Comparison of ENCODE assay signal across 9 cellular contexts in the genomic region with DNA sequence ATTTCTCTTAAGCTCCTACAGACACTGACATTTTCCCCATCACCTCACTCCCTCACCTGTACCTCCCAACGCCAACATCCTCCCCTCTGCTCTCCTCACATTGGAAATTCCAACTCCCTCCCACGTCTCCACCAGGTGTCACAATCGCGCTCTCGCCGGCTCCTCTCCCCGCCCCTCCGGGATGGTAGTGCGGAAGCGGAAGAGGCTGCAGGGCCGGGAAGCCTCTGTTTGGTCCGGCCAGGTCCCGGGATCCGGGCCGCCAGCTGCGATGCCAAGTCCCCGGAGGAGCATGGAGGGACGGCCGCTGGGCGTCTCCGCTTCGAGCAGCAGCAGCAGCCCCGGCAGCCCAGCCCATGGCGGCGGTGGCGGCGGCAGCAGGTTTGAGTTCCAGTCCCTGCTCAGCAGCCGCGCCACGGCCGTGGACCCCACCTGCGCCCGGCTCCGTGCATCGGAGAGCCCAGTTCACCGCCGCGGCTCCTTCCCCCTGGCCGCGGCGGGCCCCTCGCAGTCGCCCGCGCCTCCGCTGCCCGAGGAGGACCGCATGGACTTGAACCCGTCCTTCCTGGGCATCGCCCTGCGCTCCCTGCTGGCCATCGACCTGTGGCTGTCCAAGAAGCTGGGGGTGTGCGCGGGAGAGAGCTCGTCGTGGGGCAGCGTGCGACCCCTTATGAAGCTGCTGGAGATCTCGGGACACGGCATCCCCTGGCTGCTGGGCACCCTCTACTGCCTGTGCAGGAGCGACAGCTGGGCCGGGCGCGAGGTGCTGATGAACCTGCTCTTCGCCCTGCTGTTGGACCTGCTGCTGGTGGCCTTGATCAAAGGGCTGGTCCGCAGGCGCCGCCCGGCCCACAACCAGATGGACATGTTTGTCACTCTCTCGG. TPM values are rescaled to one million over a fixed set of nuclear protein-coding genes. Genes with fewer than 3 reads are reported as not detected.
DNase-seq lines count a peak whose midpoint lies in the region; ATAC-seq, FAIRE-seq and TF ChIP-seq lines count a peak whose summit lies in the region.
"Had no signal": no experiment of that assay in that cellular context is flagged by ENCODE, and none has a peak within 500 bp of the region (broad histone marks: within the 10 kb centered on the region; RNA-seq: fewer than 3 reads in every experiment).

Gene PLPP6 (plus strand): TSS at position 187 of the 881 bp plus-strand sequence. CDS start 82 bp downstream, at position 269.

- FAIRE-seq in kidney (lab: Jason Lieb, UNC) = peak; percentile 54
- FAIRE-seq: TTC549 had no signal

- no peaks in the 10 kb centered on the region for H3K36me3 ChIP-seq in kidney (ENCODE audit: control insufficient read depth in 1 of 2, insufficient read depth in 2 of 2, low read length in 2 of 2)

- peak within 1 kb of the TSS; percentile 61 to 79 for H3K27ac ChIP-seq in kidney (ENCODE audit: low read depth in 2 of 2, low read length in 2 of 2)

- no peaks in the 10 kb centered on the region for H3K9me3 ChIP-seq in kidney (ENCODE audit: control insufficient read depth in 1 of 2, low read length in 2 of 2)

- peak within 1 kb of the TSS; percentile 39 to 42 for H3K9ac ChIP-seq in kidney (ENCODE audit: low read length in 2 of 2)

- H3K4me1 ChIP-seq in kidney (ENCODE audit: control insufficient read depth in 1 of 2, insufficient read depth in 1 of 2, low read depth in 1 of 2, low read length in 2 of 2) = peaks cover 13 to 17% of the 10 kb centered on the region in 2 donors

- intact Hi-C loops in kidney (cut with DNase I) = no loop called here

- peak; percentile 74 for TF ChIP-seq CTCF in kidney (IDR thresholded peaks at IDR 0.05; ENCODE audit: borderline replicate concordance, extremely low read depth, insufficient read depth)

- peak within 1 kb of the TSS; percentile 74 to 75 for H3K4me3 ChIP-seq in kidney (ENCODE audit: low read length in 2 of 2)

- peak; percentile 89 for ATAC-seq in GM18909 (IDR thresholded peaks at IDR 0.05; ENCODE audit: poor library complexity, unreplicated experiment)
- peak; percentile 84 for ATAC-seq in HG03135 (IDR thresholded peaks at IDR 0.05; ENCODE audit: unreplicated experiment)
- peak; percentile 77 to 81 for ATAC-seq in activated CD4-positive, CD25-positive, alpha-beta regulatory T cell treated with anti-CD3 and anti-CD28 coated beads, Interleukin-2, amount 50 U/mL, for 24 hours

- DNase-seq in AG20443 (ENCODE audit: low spot score) (peak; percentile 94), NCI-H2227 (lab: John Stamatoyannopoulos, UW; ENCODE audit: unreplicated experiment) (peak; percentile 91), cerebellum (ENCODE audit: low spot score) (peak; percentile 90), kidney (peak; percentile 95)
- DNase-seq in stimulated activated CD4-positive, alpha-beta T cell treated with anti-CD3 and anti-CD28 coated beads, Interleukin-15, amount 100 ng/mL, for 24 hours = peak; percentile 86

RNA-seq across cellular contexts. Expression of gene PLPP6, which starts in this region (rescaled TPM):
- 10.6 TPM for total RNA-seq in cerebellum
- total RNA-seq in kidney = 9.0 TPM
- 6.7 TPM for polyA plus RNA-seq in kidney (ENCODE audit: insufficient read depth, low read depth, low replicate concordance)

Comparison
In these comparisons a context has a peak if more than half of its experiments do, and no peak if none do; other contexts are left out.
1. Peak in every context shown above with its lines: DNase-seq, ATAC-seq, H3K4me3 ChIP-seq and H3K27ac ChIP-seq.